In the genomic region with DNA sequence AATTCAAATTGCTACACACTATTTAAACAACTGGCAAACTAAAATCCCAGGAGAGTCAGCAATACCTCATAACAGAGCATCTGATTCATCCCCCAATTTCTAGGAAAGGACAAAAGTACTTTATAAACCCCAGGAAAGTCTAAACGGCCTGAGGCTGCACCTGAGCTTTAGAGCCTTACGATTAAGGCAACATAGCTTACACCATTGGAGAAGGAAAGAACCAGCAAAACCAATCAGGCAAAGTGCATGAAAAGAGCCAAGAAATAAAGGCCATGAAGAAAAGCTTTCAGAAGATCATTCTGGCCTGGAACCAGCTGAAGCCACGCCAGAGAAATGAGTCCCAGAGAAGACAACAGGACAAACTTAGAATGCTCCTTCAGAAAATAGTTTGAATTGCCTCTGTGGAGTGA, we compare ENCODE assay signal across 1 cellular context.
TF ChIP-seq lines count a peak whose summit lies in the region.

No MANE protein-coding gene starts in this region.

TF ChIP-seq in GM23338, 12 proteins besides CTCF, POLR2A, EP300 and RAD21 (continued from another document):
- TF ChIP-seq, protein P1, sequence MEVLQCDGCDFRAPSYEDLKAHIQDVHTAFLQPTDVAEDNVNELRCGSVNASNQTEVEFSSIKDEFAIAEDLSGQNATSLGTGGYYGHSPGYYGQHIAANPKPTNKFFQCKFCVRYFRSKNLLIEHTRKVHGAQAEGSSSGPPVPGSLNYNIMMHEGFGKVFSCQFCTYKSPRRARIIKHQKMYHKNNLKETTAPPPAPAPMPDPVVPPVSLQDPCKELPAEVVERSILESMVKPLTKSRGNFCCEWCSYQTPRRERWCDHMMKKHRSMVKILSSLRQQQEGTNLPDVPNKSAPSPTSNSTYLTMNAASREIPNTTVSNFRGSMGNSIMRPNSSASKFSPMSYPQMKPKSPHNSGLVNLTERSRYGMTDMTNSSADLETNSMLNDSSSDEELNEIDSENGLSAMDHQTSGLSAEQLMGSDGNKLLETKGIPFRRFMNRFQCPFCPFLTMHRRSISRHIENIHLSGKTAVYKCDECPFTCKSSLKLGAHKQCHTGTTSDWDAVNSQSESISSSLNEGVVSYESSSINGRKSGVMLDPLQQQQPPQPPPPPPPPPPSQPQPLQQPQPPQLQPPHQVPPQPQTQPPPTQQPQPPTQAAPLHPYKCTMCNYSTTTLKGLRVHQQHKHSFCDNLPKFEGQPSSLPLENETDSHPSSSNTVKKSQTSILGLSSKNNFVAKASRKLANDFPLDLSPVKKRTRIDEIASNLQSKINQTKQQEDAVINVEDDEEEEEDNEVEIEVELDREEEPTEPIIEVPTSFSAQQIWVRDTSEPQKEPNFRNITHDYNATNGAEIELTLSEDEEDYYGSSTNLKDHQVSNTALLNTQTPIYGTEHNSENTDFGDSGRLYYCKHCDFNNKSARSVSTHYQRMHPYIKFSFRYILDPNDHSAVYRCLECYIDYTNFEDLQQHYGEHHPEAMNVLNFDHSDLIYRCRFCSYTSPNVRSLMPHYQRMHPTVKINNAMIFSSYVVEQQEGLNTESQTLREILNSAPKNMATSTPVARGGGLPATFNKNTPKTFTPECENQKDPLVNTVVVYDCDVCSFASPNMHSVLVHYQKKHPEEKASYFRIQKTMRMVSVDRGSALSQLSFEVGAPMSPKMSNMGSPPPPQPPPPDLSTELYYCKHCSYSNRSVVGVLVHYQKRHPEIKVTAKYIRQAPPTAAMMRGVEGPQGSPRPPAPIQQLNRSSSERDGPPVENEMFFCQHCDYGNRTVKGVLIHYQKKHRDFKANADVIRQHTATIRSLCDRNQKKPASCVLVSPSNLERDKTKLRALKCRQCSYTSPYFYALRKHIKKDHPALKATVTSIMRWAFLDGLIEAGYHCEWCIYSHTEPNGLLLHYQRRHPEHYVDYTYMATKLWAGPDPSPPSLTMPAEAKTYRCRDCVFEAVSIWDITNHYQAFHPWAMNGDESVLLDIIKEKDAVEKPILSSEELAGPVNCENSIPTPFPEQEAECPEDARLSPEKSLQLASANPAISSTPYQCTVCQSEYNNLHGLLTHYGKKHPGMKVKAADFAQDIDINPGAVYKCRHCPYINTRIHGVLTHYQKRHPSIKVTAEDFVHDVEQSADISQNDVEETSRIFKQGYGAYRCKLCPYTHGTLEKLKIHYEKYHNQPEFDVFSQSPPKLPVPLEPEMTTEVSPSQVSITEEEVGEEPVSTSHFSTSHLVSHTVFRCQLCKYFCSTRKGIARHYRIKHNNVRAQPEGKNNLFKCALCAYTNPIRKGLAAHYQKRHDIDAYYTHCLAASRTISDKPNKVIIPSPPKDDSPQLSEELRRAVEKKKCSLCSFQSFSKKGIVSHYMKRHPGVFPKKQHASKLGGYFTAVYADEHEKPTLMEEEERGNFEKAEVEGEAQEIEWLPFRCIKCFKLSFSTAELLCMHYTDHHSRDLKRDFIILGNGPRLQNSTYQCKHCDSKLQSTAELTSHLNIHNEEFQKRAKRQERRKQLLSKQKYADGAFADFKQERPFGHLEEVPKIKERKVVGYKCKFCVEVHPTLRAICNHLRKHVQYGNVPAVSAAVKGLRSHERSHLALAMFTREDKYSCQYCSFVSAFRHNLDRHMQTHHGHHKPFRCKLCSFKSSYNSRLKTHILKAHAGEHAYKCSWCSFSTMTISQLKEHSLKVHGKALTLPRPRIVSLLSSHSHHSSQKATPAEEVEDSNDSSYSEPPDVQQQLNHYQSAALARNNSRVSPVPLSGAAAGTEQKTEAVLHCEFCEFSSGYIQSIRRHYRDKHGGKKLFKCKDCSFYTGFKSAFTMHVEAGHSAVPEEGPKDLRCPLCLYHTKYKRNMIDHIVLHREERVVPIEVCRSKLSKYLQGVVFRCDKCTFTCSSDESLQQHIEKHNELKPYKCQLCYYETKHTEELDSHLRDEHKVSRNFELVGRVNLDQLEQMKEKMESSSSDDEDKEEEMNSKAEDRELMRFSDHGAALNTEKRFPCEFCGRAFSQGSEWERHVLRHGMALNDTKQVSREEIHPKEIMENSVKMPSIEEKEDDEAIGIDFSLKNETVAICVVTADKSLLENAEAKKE (CRISPR knock-in tag; IDR thresholded peaks at IDR 0.05): no peak
- TF ChIP-seq JUNB (IDR thresholded peaks at IDR 0.05; ENCODE audit: unreplicated experiment) (no peak), STAT1 (IDR thresholded peaks at IDR 0.05; ENCODE audit: unreplicated experiment) (no peak), ZNF331 (CRISPR knock-in tag; IDR thresholded peaks at IDR 0.05; ENCODE audit: low read depth) (no peak)
- TF ChIP-seq, protein P2, sequence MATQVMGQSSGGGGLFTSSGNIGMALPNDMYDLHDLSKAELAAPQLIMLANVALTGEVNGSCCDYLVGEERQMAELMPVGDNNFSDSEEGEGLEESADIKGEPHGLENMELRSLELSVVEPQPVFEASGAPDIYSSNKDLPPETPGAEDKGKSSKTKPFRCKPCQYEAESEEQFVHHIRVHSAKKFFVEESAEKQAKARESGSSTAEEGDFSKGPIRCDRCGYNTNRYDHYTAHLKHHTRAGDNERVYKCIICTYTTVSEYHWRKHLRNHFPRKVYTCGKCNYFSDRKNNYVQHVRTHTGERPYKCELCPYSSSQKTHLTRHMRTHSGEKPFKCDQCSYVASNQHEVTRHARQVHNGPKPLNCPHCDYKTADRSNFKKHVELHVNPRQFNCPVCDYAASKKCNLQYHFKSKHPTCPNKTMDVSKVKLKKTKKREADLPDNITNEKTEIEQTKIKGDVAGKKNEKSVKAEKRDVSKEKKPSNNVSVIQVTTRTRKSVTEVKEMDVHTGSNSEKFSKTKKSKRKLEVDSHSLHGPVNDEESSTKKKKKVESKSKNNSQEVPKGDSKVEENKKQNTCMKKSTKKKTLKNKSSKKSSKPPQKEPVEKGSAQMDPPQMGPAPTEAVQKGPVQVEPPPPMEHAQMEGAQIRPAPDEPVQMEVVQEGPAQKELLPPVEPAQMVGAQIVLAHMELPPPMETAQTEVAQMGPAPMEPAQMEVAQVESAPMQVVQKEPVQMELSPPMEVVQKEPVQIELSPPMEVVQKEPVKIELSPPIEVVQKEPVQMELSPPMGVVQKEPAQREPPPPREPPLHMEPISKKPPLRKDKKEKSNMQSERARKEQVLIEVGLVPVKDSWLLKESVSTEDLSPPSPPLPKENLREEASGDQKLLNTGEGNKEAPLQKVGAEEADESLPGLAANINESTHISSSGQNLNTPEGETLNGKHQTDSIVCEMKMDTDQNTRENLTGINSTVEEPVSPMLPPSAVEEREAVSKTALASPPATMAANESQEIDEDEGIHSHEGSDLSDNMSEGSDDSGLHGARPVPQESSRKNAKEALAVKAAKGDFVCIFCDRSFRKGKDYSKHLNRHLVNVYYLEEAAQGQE (IDR thresholded peaks at IDR 0.05; ENCODE audit: unreplicated experiment): no peak
TF ChIP-seq in GM23338: peak in this region for 0.
